Comparison of ENCODE assay signal across 11 cellular contexts in genomic region chr9:133888048-133888778, GRCh38.
DNase-seq lines count a peak whose midpoint lies in the region; ATAC-seq and TF ChIP-seq lines count a peak whose summit lies in the region.
"Had no signal": no experiment of that assay in that cellular context is flagged by ENCODE, and none has a peak within 500 bp of the region (broad histone marks: within the 10 kb centered on the region; RNA-seq: fewer than 3 reads in every experiment).

No MANE protein-coding gene starts in this region.

- no peak for TF ChIP-seq RAD21 in IMR-90 (IDR thresholded peaks at IDR 0.05; ENCODE audit: low read length)

- peak overlapping the region; percentile 90; the same call in 1 of the 2 replicates for H3K23ac ChIP-seq in IMR-90 (ENCODE audit: low read depth, low read length)

- peak overlapping the region; percentile 79 for H4K91ac ChIP-seq in IMR-90 (ENCODE audit: insufficient read depth, low read depth, low read length)

- CTCF ChIA-PET in IMR-90 (lab: Yijun Ruan, JAX) = interaction anchor here (0.8 kb wide), 1 partner anchor 642 kb away, joined by 3 read pairs; no protein-coding TSS in a partner anchor
- CTCF ChIA-PET in RWPE1 (lab: Yijun Ruan, JAX) = interaction anchor here (0.6 to 1.1 kb wide), 3 partner anchors 12 to 347 kb away, joined by 4 to 6 read pairs (median 4); no protein-coding TSS in a partner anchor

- no peak overlapping the region for H2BK20ac ChIP-seq in IMR-90 (ENCODE audit: low read depth, low read length)

- H3K27me3 Mint-ChIP-seq in activated naive CD8-positive, alpha-beta T cell treated with anti-CD3 and anti-CD28 coated beads for 36 hours = no peaks in the 10 kb centered on the region
- H3K27me3 Mint-ChIP-seq: activated naive CD4-positive, alpha-beta T cell treated with anti-CD3 and anti-CD28 coated beads, Interleukin-2, amount 10 ng/mL, durations not matched to agents 7 days and 5 days had no signal

- dilution Hi-C loops in IMR-90 (cut with HindIII; ENCODE audit: low sequenced_read_pairs, unreplicated experiment) = no loop called here

- no peaks in the 10 kb centered on the region for H3K27me3 ChIP-seq in BE2C
- H3K27me3 ChIP-seq in IMR-90 (ENCODE audit: control insufficient read depth, insufficient read depth, low read length) = no peaks in the 10 kb centered on the region

- H4K5ac ChIP-seq in IMR-90 (ENCODE audit: low read depth, low read length) = peak overlapping the region; percentile 56

- ATAC-seq in IMR-90 (ENCODE audit: low read depth) = no peak
- ATAC-seq in GM19455 (IDR thresholded peaks at IDR 0.05; ENCODE audit: unreplicated experiment) = no peak

- H2AFZ ChIP-seq in IMR-90 (replicated peaks; ENCODE audit: low read length, poor library complexity) = peak overlapping the region; percentile 53

- H3K36me3 Mint-ChIP-seq in activated naive CD8-positive, alpha-beta T cell treated with anti-CD3 and anti-CD28 coated beads for 36 hours = no peaks in the 10 kb centered on the region
- H3K36me3 Mint-ChIP-seq: activated naive CD4-positive, alpha-beta T cell treated with anti-CD3 and anti-CD28 coated beads, Interleukin-2, amount 10 ng/mL, durations not matched to agents 7 days and 5 days had no signal

- in situ Hi-C loops in IMR-90 (cut with MboI; ENCODE audit: low sequenced_read_pairs) = no loop called here

- no peak for TF ChIP-seq POLR2A in IMR-90 (IDR thresholded peaks at IDR 0.05; ENCODE audit: low read depth, low read length)

- no peaks in the 10 kb centered on the region for H3K9me3 Mint-ChIP-seq in activated naive CD8-positive, alpha-beta T cell treated with anti-CD3 and anti-CD28 coated beads for 36 hours
- H3K9me3 Mint-ChIP-seq: activated naive CD4-positive, alpha-beta T cell treated with anti-CD3 and anti-CD28 coated beads, Interleukin-2, amount 10 ng/mL, durations not matched to agents 7 days and 5 days had no signal

- peak overlapping the region; percentile 32; the same call in 1 of the 2 replicates for H3K27ac ChIP-seq in IMR-90 (ENCODE audit: insufficient read depth, low read length)
- peak overlapping the region; percentile 100 for H3K27ac ChIP-seq in RWPE1

- H3K4ac ChIP-seq in IMR-90 (ENCODE audit: low read depth, low read length) = peak overlapping the region; percentile 91

- H3K4me1 ChIP-seq in BE2C (peaks cover 50% of the 10 kb centered on the region), IMR-90 (ENCODE audit: control insufficient read depth, insufficient read depth, low read length) (peaks cover 17% of the 10 kb centered on the region; the same call in 1 of the 2 replicates)

- H3K56ac ChIP-seq in IMR-90 (ENCODE audit: extremely low read depth, insufficient read depth, low read length) = no peak overlapping the region; the same call in 1 of the 2 replicates

- no peak overlapping the region for H3K4me2 ChIP-seq in IMR-90 (ENCODE audit: low read depth, low read length)

- DNase-seq in BE2C (peak; percentile 66), IMR-90 (no peak), RWPE1 (ENCODE audit: low spot score) (peak; percentile 88), inferior parietal cortex (ENCODE audit: extremely low spot score) (peak; percentile 10), ureter (ENCODE audit: low spot score) (no peak)
- DNase-seq in stimulated activated CD4-positive, alpha-beta T cell treated with anti-CD3 and anti-CD28 coated beads, Interleukin-2, amount 100 ng/mL, for 24 hours = no peak
- DNase-seq in activated naive CD8-positive, alpha-beta T cell treated with anti-CD3 and anti-CD28 coated beads for 36 hours = no peak
- DNase-seq: activated CD4-positive, alpha-beta T cell treated with anti-CD3 and anti-CD28 coated beads, Interleukin-2, amount 50 U/mL, for 1 hour; activated naive CD4-positive, alpha-beta T cell treated with anti-CD3 and anti-CD28 coated beads, Interleukin-2, amount 10 ng/mL, durations not matched to agents 7 days and 5 days; SIG-M5 had no signal

- no peak overlapping the region for H3K27ac Mint-ChIP-seq in activated naive CD8-positive, alpha-beta T cell treated with anti-CD3 and anti-CD28 coated beads for 36 hours
- H3K27ac Mint-ChIP-seq: activated naive CD4-positive, alpha-beta T cell treated with anti-CD3 and anti-CD28 coated beads, Interleukin-2, amount 10 ng/mL, durations not matched to agents 7 days and 5 days had no signal

- H3K9me3 ChIP-seq in BE2C = no peaks in the 10 kb centered on the region
- H3K9me3 ChIP-seq in IMR-90 (ENCODE audit: control insufficient read depth, insufficient read depth, low read length) = no peaks in the 10 kb centered on the region

- peaks cover 7% of the 10 kb centered on the region for H3K36me3 ChIP-seq in BE2C
- no peaks in the 10 kb centered on the region for H3K36me3 ChIP-seq in IMR-90 (ENCODE audit: control insufficient read depth, insufficient read depth, low read length)

- H2AK9ac ChIP-seq in IMR-90 (replicated peaks; ENCODE audit: low read depth, low read length, poor library complexity) = peak overlapping the region; percentile 77

- TF ChIP-seq CTCF in BE2C (IDR thresholded peaks at IDR 0.05; ENCODE audit: low read depth, low read length) = no peak
- TF ChIP-seq CTCF in IMR-90 (conservative IDR thresholded peaks at IDR 0.05; ENCODE audit: low read depth, low read length) = no peak
- TF ChIP-seq CTCF in RWPE1 (conservative IDR thresholded peaks at IDR 0.05; ENCODE audit: low read depth) = no peak

- H3K14ac ChIP-seq in IMR-90 (replicated peaks; ENCODE audit: low read depth, low read length) = peak overlapping the region; percentile 78

- WGBS in IMR-90 (ENCODE audit: extremely low coverage in 2 of 2, insufficient read length in 1 of 2), 2 experiments = 67% methylated on average over 3 of the region's 25 CpGs; no CpG with 5 or more reads in 1 of the 2 experiments

- H3K79me1 ChIP-seq in IMR-90 (ENCODE audit: low read depth in 1 of 2, low read length in 2 of 2) = peaks cover 20 to 74% of the 10 kb centered on the region in 2 experiments

- no peak overlapping the region for H3K4me3 Mint-ChIP-seq in activated naive CD8-positive, alpha-beta T cell treated with anti-CD3 and anti-CD28 coated beads for 36 hours
- H3K4me3 Mint-ChIP-seq: activated naive CD4-positive, alpha-beta T cell treated with anti-CD3 and anti-CD28 coated beads, Interleukin-2, amount 10 ng/mL, durations not matched to agents 7 days and 5 days had no signal

- H4K8ac ChIP-seq in IMR-90 (ENCODE audit: low read depth in 2 of 2, low read length in 2 of 2) = peak overlapping the region; percentile 41 to 81; a peak in 3 of 4 replicates

- no peaks in the 10 kb centered on the region for H3K4me1 Mint-ChIP-seq in activated naive CD8-positive, alpha-beta T cell treated with anti-CD3 and anti-CD28 coated beads for 36 hours
- H3K4me1 Mint-ChIP-seq: activated naive CD4-positive, alpha-beta T cell treated with anti-CD3 and anti-CD28 coated beads, Interleukin-2, amount 10 ng/mL, durations not matched to agents 7 days and 5 days had no signal

- peaks cover 22% of the 10 kb centered on the region for H3K9me1 ChIP-seq in IMR-90 (ENCODE audit: insufficient read depth, low read length)

- peak overlapping the region; percentile 76 for H2BK120ac ChIP-seq in IMR-90 (ENCODE audit: low read depth, low read length)

- H3K4me3 ChIP-seq in BE2C (ENCODE audit: low read depth, low read length) (peak overlapping the region; percentile 4), IMR-90 (ENCODE audit: insufficient read depth, low read depth, low read length) (no peak overlapping the region)

- peaks cover 23% of the 10 kb centered on the region for H4K20me1 ChIP-seq in IMR-90 (ENCODE audit: insufficient read depth, low read length)

- no peak overlapping the region; the same call in 2 of the 3 replicates for H2BK15ac ChIP-seq in IMR-90 (ENCODE audit: low read depth, low read length)

- peak overlapping the region; percentile 64 for H3K18ac ChIP-seq in IMR-90 (ENCODE audit: low read depth, low read length)

- H2BK5ac ChIP-seq in IMR-90 (ENCODE audit: low read depth, low read length, poor library complexity, severe bottlenecking) = peak overlapping the region; percentile 86

- H3K9ac ChIP-seq in IMR-90 (ENCODE audit: low read depth, low read length) = no peak overlapping the region

- no TSS peak for BruUV-seq in IMR-90 (replicated peaks; lab: Mats Ljungman, UMichigan)

- peak overlapping the region; percentile 58; the same call in 1 of the 2 replicates for H2AK5ac ChIP-seq in IMR-90 (ENCODE audit: low read depth, low read length)

- intact Hi-C loops in IMR-90 (cut with micrococcal nuclease) = no loop called here

- POLR2A ChIA-PET in IMR-90 (lab: Charles Lee; ENCODE audit: unreplicated experiment) (no interaction called here), RWPE1 (lab: Yijun Ruan, JAX; ENCODE audit: low non-redundant PET) (no interaction called here)

TF ChIP-seq in IMR-90, 13 proteins besides CTCF, POLR2A, EP300 and RAD21:
- TF ChIP-seq RCOR1 (IDR thresholded peaks at IDR 0.05; ENCODE audit: insufficient replicate concordance, low read length) = no peak
- no peak for TF ChIP-seq MAFK (IDR thresholded peaks at IDR 0.05; ENCODE audit: low read depth, low read length)
- no peak for TF ChIP-seq NFE2L2 (IDR thresholded peaks at IDR 0.05; ENCODE audit: low read depth, low read length)
- no peak for TF ChIP-seq ELK1 (IDR thresholded peaks at IDR 0.05; ENCODE audit: borderline replicate concordance, low read depth, low read length)
- TF ChIP-seq CHD1 (IDR thresholded peaks at IDR 0.05; ENCODE audit: low read depth, low read length) = no peak
- no peak for TF ChIP-seq MAZ (IDR thresholded peaks at IDR 0.05; ENCODE audit: borderline replicate concordance, low read depth, low read length)

Comparison
In these comparisons a context has a peak if more than half of its experiments do, and no peak if none do; other contexts are left out.
1. DNase-seq: peak in BE2C (single experiment), RWPE1 (single experiment) and inferior parietal cortex (single experiment); none in IMR-90 (single experiment), stimulated activated CD4-positive, alpha-beta T cell treated with anti-CD3 and anti-CD28 coated beads, Interleukin-2, amount 100 ng/mL, for 24 hours (0 of 2), activated naive CD8-positive, alpha-beta T cell treated with anti-CD3 and anti-CD28 coated beads for 36 hours (single experiment) and ureter (single experiment).